ENCODE assay signal across 8 cellular contexts in the genomic region with DNA sequence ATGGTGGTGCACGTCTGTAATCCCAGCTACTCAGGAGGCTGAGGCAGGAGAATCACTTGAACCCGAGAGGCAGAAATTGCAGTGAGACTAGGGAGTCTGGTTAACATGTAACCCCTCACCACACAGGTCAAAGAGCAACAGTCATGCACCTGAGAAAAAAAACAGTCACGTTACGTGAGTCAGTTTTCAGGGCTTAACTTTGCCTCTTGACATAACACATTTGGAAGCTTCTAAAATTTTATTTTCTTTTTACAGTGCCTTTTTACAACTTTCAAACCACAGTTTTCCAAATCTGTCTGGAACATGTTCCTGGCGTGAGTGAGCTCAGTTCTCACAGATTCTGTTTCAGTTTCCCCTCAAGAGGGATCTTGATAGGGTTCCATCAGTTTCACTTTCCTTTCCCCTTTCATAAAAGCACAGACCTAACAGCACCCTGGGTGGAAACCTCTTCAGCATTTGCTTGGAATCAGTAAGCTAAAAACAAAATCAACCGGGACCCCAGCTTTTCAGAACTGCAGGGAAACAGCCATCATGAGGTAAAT. TPM values are rescaled to one million over a fixed set of nuclear protein-coding genes. Genes with fewer than 3 reads are reported as not detected.
DNase-seq lines count a peak whose midpoint lies in the region; ATAC-seq and TF ChIP-seq lines count a peak whose summit lies in the region.

No MANE protein-coding gene starts in this region.

- DNase-seq in stimulated activated CD4-positive, alpha-beta T cell treated with anti-CD3 and anti-CD28 coated beads, Interleukin-2, amount 100 ng/mL, for 24 hours: peak; percentile 14 to 29
- DNase-seq in stimulated activated CD4-positive, alpha-beta T cell treated with anti-CD3 and anti-CD28 coated beads, Interleukin-12 subunit alpha, Interleukin-12 subunit beta, amount 100 ng/mL, for 4 hours: no peak
- peak in 1 of 2 experiments; percentile 65 for DNase-seq in SJSA1 (ENCODE audit: low read depth in 1 of 2, low spot score in 2 of 2)
- no peak for DNase-seq in dorsolateral prefrontal cortex
- DNase-seq in mucosa of descending colon: peak in 1 of 3 donors; percentile 48
- peak in 1 of 2 donors; percentile 40 for DNase-seq in uterus
- DNase-seq in effector CD8-positive, alpha-beta T cell (lab: John Stamatoyannopoulos, UW): no peak

- TF ChIP-seq CTCF in dorsolateral prefrontal cortex (IDR thresholded peaks at IDR 0.05 in 54 of 56, conservative IDR thresholded peaks at IDR 0.05 in 2 of 56; ENCODE audit: low read depth in 1 of 56, partially characterized antibody in 56 of 56) (peak in 1 of 56 donors; percentile 9), mucosa of descending colon (IDR thresholded peaks at IDR 0.05) (no peak), uterus (IDR thresholded peaks at IDR 0.05) (no peak)

- H3K36me3 ChIP-seq in SJSA1 (no peaks in the 10 kb centered on the region), mucosa of descending colon (ENCODE audit: low read depth) (no peaks in the 10 kb centered on the region), uterus (no peaks in the 10 kb centered on the region)

- peak; percentile 39 for ATAC-seq in HG03060 (IDR thresholded peaks at IDR 0.05; ENCODE audit: low read depth, unreplicated experiment)
- ATAC-seq in mucosa of descending colon: peak; percentile 84

- TF ChIP-seq POLR2A in uterus (IDR thresholded peaks at IDR 0.05): peak in 1 of 2 donors; percentile 23

- H3K4me3 ChIP-seq in SJSA1: peak overlapping the region; percentile 24
- H3K4me3 ChIP-seq in dorsolateral prefrontal cortex: peak overlapping the region; percentile 1 to 66 (median 45)
- H3K4me3 ChIP-seq in mucosa of descending colon: no peak overlapping the region
- H3K4me3 ChIP-seq in uterus: peak overlapping the region; percentile 33 to 36

- H3K9me3 ChIP-seq in SJSA1 (replicated peaks): no peaks in the 10 kb centered on the region
- H3K9me3 ChIP-seq in mucosa of descending colon: no peaks in the 10 kb centered on the region
- H3K9me3 ChIP-seq in uterus: no peaks in the 10 kb centered on the region

- intact Hi-C loops in dorsolateral prefrontal cortex (cut with DNase I) (no loop called here), mucosa of descending colon (cut with DNase I, micrococcal nuclease) (no loop called here), uterus (cut with DNase I; ENCODE audit: low total_unique reads) (no loop called here)

- peak overlapping the region; percentile 62 for H3K27ac ChIP-seq in SJSA1
- H3K27ac ChIP-seq in dorsolateral prefrontal cortex: peak overlapping the region; percentile 52 to 98 (median 89)
- H3K27ac ChIP-seq in uterus: peak overlapping the region; percentile 81 to 94

- peaks cover 34% of the 10 kb centered on the region for H3K4me1 ChIP-seq in SJSA1 (replicated peaks)
- peaks cover 17% of the 10 kb centered on the region for H3K4me1 ChIP-seq in mucosa of descending colon (ENCODE audit: low read depth)
- peaks cover 6% of the 10 kb centered on the region in 2 donors for H3K4me1 ChIP-seq in uterus

- H3K27me3 ChIP-seq in SJSA1 (replicated peaks) (no peaks in the 10 kb centered on the region), dorsolateral prefrontal cortex (no peaks in the 10 kb centered on the region), uterus (no peaks in the 10 kb centered on the region)

RNA-seq across cellular contexts. Expression of gene IFIT3, which starts 4.4 kb away (rescaled TPM):
- 9.0 and 12.9 TPM in 2 replicates for total RNA-seq in SJSA1 (2014; rRNA removed; shearing (Covaris generic))
- 100 to 1,000 TPM in 3 of 120 experiments, 10 to 100 TPM in 113, 1 to 10 TPM in 4; 8.6 to 195 (median 16.5) TPM for total RNA-seq in dorsolateral prefrontal cortex
- 10 to 100 TPM in 2 of 3 donors, 1 to 10 TPM in 1; 5.8 to 12.7 (median 11.2) TPM for total RNA-seq in mucosa of descending colon
- total RNA-seq in uterus: 10 to 100 TPM in 2 of 4 donors, 1 to 10 TPM in 2; 6.9 to 25.3 (median 15.6) TPM

RNA-seq across cellular contexts. Expression of gene IFIT2, which starts 30.3 kb away (rescaled TPM):
- 0.44 and 2.2 TPM in 2 replicates for total RNA-seq in SJSA1 (2014; rRNA removed; shearing (Covaris generic))
- total RNA-seq in dorsolateral prefrontal cortex: 10 to 100 TPM in 108 of 120 experiments, 1 to 10 TPM in 12; 7.7 to 52.2 (median 13.2) TPM
- total RNA-seq in mucosa of descending colon: 1 to 10 TPM; 6.9 to 7.6 (median 7.5) TPM
- total RNA-seq in uterus: 10 to 100 TPM in 1 of 4 donors, 1 to 10 TPM in 3; 1.5 to 17.7 (median 6.1) TPM

RNA-seq across cellular contexts. Expression of gene IFIT1B, which starts 45.7 kb away (rescaled TPM):
- total RNA-seq in SJSA1 (2014; rRNA removed; shearing (Covaris generic)): not detected in 2 replicates
- total RNA-seq in dorsolateral prefrontal cortex (under 1 TPM in 12 of 120 experiments, not detected in 108; 0.25 to 0.92 (median 0.31) TPM), mucosa of descending colon (not detected), uterus (1 to 10 TPM in 1 of 4 donors, not detected in 3; 1.1 TPM)

Comparison
In these comparisons a context has a peak if more than half of its experiments do, and no peak if none do; other contexts are left out.
1. DNase-seq: peak in stimulated activated CD4-positive, alpha-beta T cell treated with anti-CD3 and anti-CD28 coated beads, Interleukin-2, amount 100 ng/mL, for 24 hours (2 of 2); none in stimulated activated CD4-positive, alpha-beta T cell treated with anti-CD3 and anti-CD28 coated beads, Interleukin-12 subunit alpha, Interleukin-12 subunit beta, amount 100 ng/mL, for 4 hours (single experiment), dorsolateral prefrontal cortex (0 of 10) and effector CD8-positive, alpha-beta T cell (single experiment).
2. Peak in every context shown above with its lines, with median percentiles within 50 percentile points of each other: H3K27ac ChIP-seq.